Comparison of ENCODE assay signal across 22 cellular contexts in genomic region chr4:28250646-28251045, GRCh38.
"Had no signal": no experiment of that assay in that cellular context is flagged by ENCODE, and none has a peak within 500 bp of the region (broad histone marks: within the 10 kb centered on the region; RNA-seq: fewer than 3 reads in every experiment).

No MANE protein-coding gene starts in this region.

- H3K9ac ChIP-seq: parathyroid adenoma had no signal

- ATAC-seq: left ventricle myocardium superior; lower lobe of right lung; natural killer cell treated with Interleukin-12 subunit alpha and Interleukin-12 subunit beta and Interleukin-15 and Interleukin-18, amount 100 ng/mL, for 72 hours; right lobe of liver; stimulated activated naive CD8-positive, alpha-beta T cell treated with anti-CD3 and anti-CD28 coated beads, Interleukin-15, amount 100 ng/mL, for 72 hours had no signal

- H2AFZ ChIP-seq: parathyroid adenoma had no signal

- H3K4me3 ChIP-seq: dorsolateral prefrontal cortex, esophagus squamous epithelium, lower lobe of right lung, right lobe of liver, suprapubic skin, transverse colon, vagina had no signal

- H3K9me3 ChIP-seq: esophagus squamous epithelium, neutrophil, right lobe of liver, suprapubic skin, transverse colon, vagina had no signal

- FAIRE-seq: keratinocyte, small intestine had no signal

- H3K27ac ChIP-seq: dorsolateral prefrontal cortex, esophagus squamous epithelium, lower lobe of right lung, neutrophil, parathyroid adenoma, right lobe of liver, suprapubic skin, transverse colon, vagina had no signal

- DNase-seq: cortex of kidney; dorsolateral prefrontal cortex; effector CD4-positive, alpha-beta T cell; erythroblast; esophagus squamous epithelium; hypothalamus; immature natural killer cell; left ventricle myocardium superior; lower lobe of right lung; right lobe of liver; small intestine; stimulated activated CD4-positive, alpha-beta T cell treated with anti-CD3 and anti-CD28 coated beads, Interleukin-15, amount 100 ng/mL, for 24 hours; stimulated activated CD4-positive, alpha-beta T cell treated with anti-CD3 and anti-CD28 coated beads, Interleukin-2, amount 100 ng/mL, for 48 hours; stimulated activated naive CD4-positive, alpha-beta T cell; stimulated activated naive CD8-positive, alpha-beta T cell treated with anti-CD3 and anti-CD28 coated beads, Interleukin-15, amount 100 ng/mL, for 72 hours; transverse colon had no signal

- H3K79me2 ChIP-seq: parathyroid adenoma had no signal

- H3K36me3 ChIP-seq: esophagus squamous epithelium, lower lobe of right lung, neutrophil, right lobe of liver, suprapubic skin, transverse colon, vagina had no signal

- H3K4me1 ChIP-seq: esophagus squamous epithelium, lower lobe of right lung, parathyroid adenoma, right lobe of liver, suprapubic skin, transverse colon, vagina had no signal

- H3K27me3 ChIP-seq: dorsolateral prefrontal cortex, esophagus squamous epithelium, neutrophil, right lobe of liver, suprapubic skin, transverse colon, vagina had no signal
